ENCODE assay signal across 9 cellular contexts in genomic region chr11:804599-804964, GRCh38. TPM values are rescaled to one million over a fixed set of nuclear protein-coding genes. Genes with fewer than 3 reads are reported as not detected.
DNase-seq lines count a peak whose midpoint lies in the region; ATAC-seq, FAIRE-seq and TF ChIP-seq lines count a peak whose summit lies in the region.
"Had no signal": no experiment of that assay in that cellular context is flagged by ENCODE, and none has a peak within 500 bp of the region (broad histone marks: within the 10 kb centered on the region; RNA-seq: fewer than 3 reads in every experiment).

No MANE protein-coding gene starts in this region.

- peaks cover 25% of the 10 kb centered on the region for H3K36me3 ChIP-seq in iPS-15b (ENCODE audit: control insufficient read depth, insufficient read depth, low read length)

- no peak for TF ChIP-seq CTCF in activated CD8-positive, alpha-beta T cell treated with anti-CD3 and anti-CD28 coated beads for 36 hours (IDR thresholded peaks at IDR 0.05)

- FAIRE-seq in RCC 7860 (lab: Jason Lieb, UNC), result no peak

- peaks cover 3% of the 10 kb centered on the region for H3K4me1 ChIP-seq in iPS-15b (ENCODE audit: control insufficient read depth, insufficient read depth, low read length)

- POLR2A ChIA-PET in activated CD8-positive, alpha-beta T cell treated with anti-CD3 and anti-CD28 coated beads for 36 hours (lab: Charles Lee), result interaction anchor here (0.6 to 3.5 kb wide), 6 partner anchors 8 to 361 kb away, joined by 3 to 22 read pairs (median 4); partner anchors contain the start of gene PNPLA2

- DNase-seq in NCI-H748 (lab: John Stamatoyannopoulos, UW; ENCODE audit: unreplicated experiment) (peak; percentile 59), NCI-H748 treated with DMSO at 0.1 percent for 48 hours (lab: John Stamatoyannopoulos, UW) (no peak), RCC 7860 (ENCODE audit: low spot score) (no peak)
- DNase-seq in activated CD8-positive, alpha-beta T cell treated with anti-CD3 and anti-CD28 coated beads for 36 hours, result no peak
- no peak for DNase-seq in stimulated activated naive CD4-positive, alpha-beta T cell treated with Interleukin-2 at 50 U/mL for 16 hours (lab: John Stamatoyannopoulos, UW)
- DNase-seq: cerebellar nuclear complex had no signal

- intact Hi-C loops in activated CD8-positive, alpha-beta T cell treated with anti-CD3 and anti-CD28 coated beads for 36 hours (cut with micrococcal nuclease), result no loop called here

- H3K36me3 Mint-ChIP-seq in activated CD8-positive, alpha-beta T cell treated with anti-CD3 and anti-CD28 coated beads for 36 hours (ENCODE audit: low read depth), result peaks cover 4% of the 10 kb centered on the region
- peaks cover 6% of the 10 kb centered on the region for H3K36me3 Mint-ChIP-seq in stimulated activated memory B cell treated with anti-CD40 and anti-IgM and Interleukin-4, amounts not matched to agents 10 μg/mL and 1 μg/mL and 100 μg/mL, for 72 hours

- no peaks in the 10 kb centered on the region for H3K27me3 ChIP-seq in iPS-15b (ENCODE audit: control insufficient read depth, insufficient read depth, low read length)

- H3K9me3 Mint-ChIP-seq in activated CD8-positive, alpha-beta T cell treated with anti-CD3 and anti-CD28 coated beads for 36 hours, result no peaks in the 10 kb centered on the region
- no peaks in the 10 kb centered on the region for H3K9me3 Mint-ChIP-seq in stimulated activated memory B cell treated with anti-CD40 and anti-IgM and Interleukin-4, amounts not matched to agents 10 μg/mL and 1 μg/mL and 100 μg/mL, for 72 hours

- H3K9ac ChIP-seq in iPS-15b (ENCODE audit: low read depth, low read length), result peak overlapping the region; percentile 65

- H3K9me3 ChIP-seq in iPS-15b (ENCODE audit: control insufficient read depth, insufficient read depth, low read length), result no peaks in the 10 kb centered on the region

- peak overlapping the region; percentile 81 for H3K27ac Mint-ChIP-seq in activated CD8-positive, alpha-beta T cell treated with anti-CD3 and anti-CD28 coated beads for 36 hours
- H3K27ac Mint-ChIP-seq in stimulated activated memory B cell treated with anti-CD40 and anti-IgM and Interleukin-4, amounts not matched to agents 10 μg/mL and 1 μg/mL and 100 μg/mL, for 72 hours, result peak overlapping the region; percentile 72

- CTCF ChIA-PET in activated CD8-positive, alpha-beta T cell treated with anti-CD3 and anti-CD28 coated beads for 36 hours (lab: Charles Lee), result interaction anchor here (1.0 kb wide), 1 partner anchor 21 kb away, joined by 4 read pairs; no protein-coding TSS in a partner anchor

- H3K4me3 ChIP-seq in iPS-15b (ENCODE audit: low read depth, low read length), result peak overlapping the region; percentile 66

- ATAC-seq in activated CD8-positive, alpha-beta T cell treated with anti-CD3 and anti-CD28 coated beads for 36 hours, result no peak
- no peak for ATAC-seq in stimulated activated memory B cell treated with anti-CD40 and anti-IgM and Interleukin-4, amounts not matched to agents 10 μg/mL and 1 μg/mL and 100 μg/mL, for 72 hours
- no peak for ATAC-seq in HG03378 (IDR thresholded peaks at IDR 0.05; ENCODE audit: unreplicated experiment)

- peaks cover 6% of the 10 kb centered on the region for H3K4me1 Mint-ChIP-seq in activated CD8-positive, alpha-beta T cell treated with anti-CD3 and anti-CD28 coated beads for 36 hours (ENCODE audit: low read depth)
- H3K4me1 Mint-ChIP-seq in stimulated activated memory B cell treated with anti-CD40 and anti-IgM and Interleukin-4, amounts not matched to agents 10 μg/mL and 1 μg/mL and 100 μg/mL, for 72 hours, result peaks cover 24% of the 10 kb centered on the region

- H3K4me3 Mint-ChIP-seq in activated CD8-positive, alpha-beta T cell treated with anti-CD3 and anti-CD28 coated beads for 36 hours, result peak overlapping the region; percentile 79
- peak overlapping the region; percentile 73 for H3K4me3 Mint-ChIP-seq in stimulated activated memory B cell treated with anti-CD40 and anti-IgM and Interleukin-4, amounts not matched to agents 10 μg/mL and 1 μg/mL and 100 μg/mL, for 72 hours

- no peaks in the 10 kb centered on the region for H3K27me3 Mint-ChIP-seq in activated CD8-positive, alpha-beta T cell treated with anti-CD3 and anti-CD28 coated beads for 36 hours
- no peaks in the 10 kb centered on the region for H3K27me3 Mint-ChIP-seq in stimulated activated memory B cell treated with anti-CD40 and anti-IgM and Interleukin-4, amounts not matched to agents 10 μg/mL and 1 μg/mL and 100 μg/mL, for 72 hours

RNA-seq across cellular contexts. Expression of gene PIDD1, which starts 0.4 kb away (rescaled TPM):
- total RNA-seq in activated CD8-positive, alpha-beta T cell treated with anti-CD3 and anti-CD28 coated beads for 36 hours, result 10 to 100 TPM; 29.9 to 30.6 TPM

RNA-seq across cellular contexts. Expression of gene RPLP2, which starts 5.2 kb away (rescaled TPM):
- 1,000 to 10,000 TPM; 3,638 to 3,686 TPM for total RNA-seq in activated CD8-positive, alpha-beta T cell treated with anti-CD3 and anti-CD28 coated beads for 36 hours

RNA-seq across cellular contexts. Expression of gene SLC25A22, which starts 6.5 kb away (rescaled TPM):
- total RNA-seq in activated CD8-positive, alpha-beta T cell treated with anti-CD3 and anti-CD28 coated beads for 36 hours, result 10 to 100 TPM; 33.3 to 36.7 TPM

RNA-seq across cellular contexts. Expression of gene PNPLA2, which starts 14.1 kb away (rescaled TPM):
- 10 to 100 TPM; 29.7 to 32.0 TPM for total RNA-seq in activated CD8-positive, alpha-beta T cell treated with anti-CD3 and anti-CD28 coated beads for 36 hours

RNA-seq across cellular contexts. Expression of gene CEND1, which starts 14.7 kb away (rescaled TPM):
- under 1 TPM; 0.20 to 0.25 TPM for total RNA-seq in activated CD8-positive, alpha-beta T cell treated with anti-CD3 and anti-CD28 coated beads for 36 hours
